ENCODE assay signal across 1 cellular context in genomic region chr17:58741121-58741625, GRCh38.
TF ChIP-seq lines count a peak whose summit lies in the region.

No MANE protein-coding gene starts in this region.

TF ChIP-seq in K562, 482 proteins besides CTCF, POLR2A, EP300 and RAD21:
- no peak for TF ChIP-seq ZNF280B (CRISPR knock-in tag; IDR thresholded peaks at IDR 0.05)
- TF ChIP-seq ZNF146 (CRISPR knock-in tag; IDR thresholded peaks at IDR 0.05; ENCODE audit: unreplicated experiment) = no peak
- TF ChIP-seq CEBPG (CRISPR knock-in tag; IDR thresholded peaks at IDR 0.05) = peak; percentile 90
- peak; percentile 90 to 98 for TF ChIP-seq CEBPG (tag; conservative IDR thresholded peaks at IDR 0.05 in 1 of 2, IDR thresholded peaks at IDR 0.05 in 1 of 2)
- no peak for TF ChIP-seq HDAC3 (IDR thresholded peaks at IDR 0.05; ENCODE audit: borderline replicate concordance, partially characterized antibody)
- TF ChIP-seq ARID1B (IDR thresholded peaks at IDR 0.05) = peak; percentile 15; the same call in 1 of the 2 replicates
- TF ChIP-seq GABPB1 (CRISPR knock-in tag; IDR thresholded peaks at IDR 0.05) = no peak
- TF ChIP-seq MBD1 (CRISPR knock-in tag; IDR thresholded peaks at IDR 0.05) = no peak
- peak; percentile 18 for TF ChIP-seq MEIS2 (IDR thresholded peaks at IDR 0.05; ENCODE audit: partially characterized antibody)
- TF ChIP-seq RBM39 (optimal IDR thresholded peaks at IDR 0.05; ENCODE audit: low read depth, low read length) = no peak
- TF ChIP-seq ZNF551 (CRISPR knock-in tag; IDR thresholded peaks at IDR 0.05) = no peak
- TF ChIP-seq STAT5B (CRISPR knock-in tag; IDR thresholded peaks at IDR 0.05) = no peak
- TF ChIP-seq EP400 (IDR thresholded peaks at IDR 0.05) = peak; percentile 28; the same call in 1 of the 2 replicates
- TF ChIP-seq CTBP1 (IDR thresholded peaks at IDR 0.05; ENCODE audit: borderline replicate concordance) = peak; percentile 62; the same call in 1 of the 2 replicates
- TF ChIP-seq CXXC5 (CRISPR knock-in tag; IDR thresholded peaks at IDR 0.05) = 0 out of 2 replicates have a peak, but pooled peaks have one; percentile 11
- TF ChIP-seq ZNF311 (CRISPR knock-in tag; IDR thresholded peaks at IDR 0.05) = no peak
- peak; percentile 19; the same call in 1 of the 2 replicates for TF ChIP-seq SOX6 (IDR thresholded peaks at IDR 0.05)
- TF ChIP-seq ZNF444 (CRISPR knock-in tag; IDR thresholded peaks at IDR 0.05) = no peak
- no peak for TF ChIP-seq ZNF778 (CRISPR knock-in tag; IDR thresholded peaks at IDR 0.05)
- peak; percentile 40; the same call in 1 of the 2 replicates for TF ChIP-seq L3MBTL2 (IDR thresholded peaks at IDR 0.05)
- peak; percentile 22; the same call in 1 of the 2 replicates for TF ChIP-seq SMAD4 (CRISPR knock-in tag; conservative IDR thresholded peaks at IDR 0.05)
- no peak for TF ChIP-seq RFX1 (IDR thresholded peaks at IDR 0.05)
- no peak for TF ChIP-seq THRAP3 (IDR thresholded peaks at IDR 0.05; ENCODE audit: borderline replicate concordance)
- TF ChIP-seq ATF7 (IDR thresholded peaks at IDR 0.05) = peak; percentile 62
- TF ChIP-seq TOE1 (IDR thresholded peaks at IDR 0.05; ENCODE audit: borderline replicate concordance) = no peak
- TF ChIP-seq TOE1 (CRISPR knock-in tag; IDR thresholded peaks at IDR 0.05; ENCODE audit: borderline replicate concordance, low read depth) = no peak
- no peak for TF ChIP-seq NCOA1 (IDR thresholded peaks at IDR 0.05; ENCODE audit: low read depth)
- no peak for TF ChIP-seq ZNF224 (CRISPR knock-in tag; IDR thresholded peaks at IDR 0.05)
- TF ChIP-seq CEBPB (tag; IDR thresholded peaks at IDR 0.05) = peak; percentile 90
- peak; percentile 86 to 95 for TF ChIP-seq TRIM24 (IDR thresholded peaks at IDR 0.05)
- peak; percentile 86 for TF ChIP-seq ATF3 (IDR thresholded peaks at IDR 0.05)
- TF ChIP-seq ATF3 (CRISPR knock-in tag; conservative IDR thresholded peaks at IDR 0.05) = no peak
- TF ChIP-seq NFXL1 (CRISPR knock-in tag; IDR thresholded peaks at IDR 0.05) = no peak
- TF ChIP-seq CBX2 (IDR thresholded peaks at IDR 0.05; ENCODE audit: insufficient read depth, low read length, poor library complexity, severe bottlenecking) = no peak
- peak; percentile 97 for TF ChIP-seq ZEB2 (IDR thresholded peaks at IDR 0.05)
- peak; percentile 67 for TF ChIP-seq JUND (IDR thresholded peaks at IDR 0.05; ENCODE audit: borderline replicate concordance, low read depth, low read length)
- peak; percentile 36; the same call in 1 of the 3 replicates for TF ChIP-seq JUND (tag; IDR thresholded peaks at IDR 0.05; ENCODE audit: borderline replicate concordance, low read depth, low read length)
- no peak for TF ChIP-seq PHB (CRISPR knock-in tag; IDR thresholded peaks at IDR 0.05)
- TF ChIP-seq ZC3H11A (IDR thresholded peaks at IDR 0.05; ENCODE audit: low read depth, low read length) = no peak
- TF ChIP-seq FOXP4 (CRISPR knock-in tag; IDR thresholded peaks at IDR 0.05; ENCODE audit: borderline replicate concordance) = no peak
- TF ChIP-seq RBM34 (IDR thresholded peaks at IDR 0.05; ENCODE audit: borderline replicate concordance, insufficient read depth, low read length) = no peak
